Comparison of ENCODE assay signal across 17 cellular contexts in the genomic region with DNA sequence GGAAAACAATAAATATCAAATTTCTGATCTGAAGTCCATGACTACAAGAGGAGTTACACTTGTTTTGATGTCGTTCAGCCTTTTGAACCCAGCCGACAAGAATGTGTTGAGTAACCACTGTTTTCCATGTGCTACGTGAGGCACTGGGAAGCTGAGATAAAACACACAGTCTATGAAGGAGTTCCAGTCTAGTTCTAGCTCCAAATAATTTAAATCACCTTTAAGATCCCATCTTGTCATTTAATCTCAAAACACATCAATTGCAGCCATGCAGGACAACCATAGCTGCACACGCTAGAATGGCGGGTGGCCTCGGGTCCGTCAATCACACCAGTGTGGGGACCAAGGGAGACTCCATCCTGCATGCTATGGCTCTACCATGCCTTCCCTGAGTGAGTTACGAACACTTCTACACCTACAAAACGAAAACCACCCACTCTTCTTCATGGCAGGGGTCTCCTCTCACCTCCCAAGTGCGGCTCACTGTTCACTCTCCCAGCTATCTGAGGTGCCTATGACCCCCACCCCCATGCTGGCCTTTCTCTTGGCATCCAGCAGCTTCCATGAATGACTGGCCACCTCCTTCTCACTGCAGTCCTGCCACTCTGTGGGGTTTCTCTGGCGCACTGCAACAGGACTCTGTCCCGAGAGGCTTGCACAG. TPM values are rescaled to one million over a fixed set of nuclear protein-coding genes. Genes with fewer than 3 reads are reported as not detected.
DNase-seq lines count a peak whose midpoint lies in the region; ATAC-seq and TF ChIP-seq lines count a peak whose summit lies in the region.
"Had no signal": no experiment of that assay in that cellular context is flagged by ENCODE, and none has a peak within 500 bp of the region (broad histone marks: within the 10 kb centered on the region; RNA-seq: fewer than 3 reads in every experiment).

No MANE protein-coding gene starts in this region.

- WGBS in urinary bladder: 82% methylated on average over 12 of the region's 12 CpGs

- peak overlapping the region; percentile 88 for H3K27ac ChIP-seq in colonic mucosa
- H3K27ac ChIP-seq in urinary bladder (ENCODE audit: low read depth): peak overlapping the region; percentile 55
- H3K27ac ChIP-seq: upper lobe of left lung had no signal

- H3K36me3 ChIP-seq in colonic mucosa: no peaks in the 10 kb centered on the region
- H3K36me3 ChIP-seq in urinary bladder (ENCODE audit: insufficient read depth): no peaks in the 10 kb centered on the region
- H3K36me3 ChIP-seq: upper lobe of left lung had no signal

- no peak for ATAC-seq in left cardiac atrium
- ATAC-seq: activated CD4-positive, CD25-positive, alpha-beta regulatory T cell treated with anti-CD3 and anti-CD28 coated beads, Interleukin-2, amount 50 U/mL, for 24 hours had no signal

- intact Hi-C loops in cardiac septum (cut with DNase I): loop anchor here (5.0 kb wide), 1 partner anchor 42 kb away; no protein-coding TSS in a partner anchor
- intact Hi-C loops in left cardiac atrium (cut with DNase I): no loop called here
- intact Hi-C loops in colonic mucosa (cut with DNase I): no loop called here

- no peaks in the 10 kb centered on the region for H3K9me3 ChIP-seq in colonic mucosa
- H3K9me3 ChIP-seq: upper lobe of left lung had no signal

- H3K9ac ChIP-seq in colonic mucosa (ENCODE audit: low read depth in 2 of 2, low read length in 2 of 2): peak overlapping the region in 1 of 2 donors; percentile 38

- DNase-seq in cardiac septum (ENCODE audit: low spot score) (peak; percentile 54), left cardiac atrium (no peak), colonic mucosa (no peak), kidney glomerular epithelial cell (lab: John Stamatoyannopoulos, UW) (peak; percentile 38), OCI-M2 (lab: John Stamatoyannopoulos, UW; ENCODE audit: unreplicated experiment) (no peak), GM03348 (ENCODE audit: low spot score) (no peak), NCI-H2227 treated with DMSO at 0.1 percent for 48 hours (lab: John Stamatoyannopoulos, UW) (no peak)
- DNase-seq: DMS 273 treated with DMSO at 0.1 percent for 48 hours, hippocampal formation, Kasumi-1, NCI-H1930, NCI-H82, SIG-M5, upper lobe of left lung had no signal

- H3K4me3 ChIP-seq in colonic mucosa (peak overlapping the region; percentile 77), urinary bladder (ENCODE audit: low read depth, low read length) (no peak overlapping the region)
- H3K4me3 ChIP-seq: lung, upper lobe of left lung had no signal

- no peaks in the 10 kb centered on the region for H3K27me3 ChIP-seq in colonic mucosa

- H3K4me1 ChIP-seq in colonic mucosa: peaks cover 8% of the 10 kb centered on the region
- H3K4me1 ChIP-seq in urinary bladder (ENCODE audit: insufficient read depth): peaks cover 2% of the 10 kb centered on the region

- no peak for TF ChIP-seq CTCF in colonic mucosa (IDR thresholded peaks at IDR 0.05)

RNA-seq across cellular contexts. Expression of gene FHL2, which starts 3.8 kb away (rescaled TPM):
- total RNA-seq in cardiac septum (467 TPM), left cardiac atrium (10 to 100 TPM; 32.3 to 92.2 TPM), colonic mucosa (100 to 1,000 TPM; 103 to 212 TPM), urinary bladder (48.4 TPM)
- 95.1 TPM for polyA plus RNA-seq in urinary bladder

RNA-seq across cellular contexts. Expression of gene C2orf49, which starts 57.7 kb away (rescaled TPM):
- 20.2 TPM for total RNA-seq in cardiac septum
- 10 to 100 TPM; 15.6 to 16.2 TPM for total RNA-seq in left cardiac atrium
- total RNA-seq in colonic mucosa: 10 to 100 TPM; 11.9 to 17.4 TPM
- total RNA-seq in urinary bladder: 28.0 TPM
- 16.1 TPM for polyA plus RNA-seq in urinary bladder

Comparison
In these comparisons a context has a peak if more than half of its experiments do, and no peak if none do; other contexts are left out.
1. DNase-seq: peak in cardiac septum (single experiment) and kidney glomerular epithelial cell (single experiment); none in left cardiac atrium (single experiment), colonic mucosa (single experiment), OCI-M2 (single experiment), GM03348 (single experiment) and NCI-H2227 treated with DMSO at 0.1 percent for 48 hours (single experiment).